9 cellular contexts compared by ENCODE assay signal in the genomic region with DNA sequence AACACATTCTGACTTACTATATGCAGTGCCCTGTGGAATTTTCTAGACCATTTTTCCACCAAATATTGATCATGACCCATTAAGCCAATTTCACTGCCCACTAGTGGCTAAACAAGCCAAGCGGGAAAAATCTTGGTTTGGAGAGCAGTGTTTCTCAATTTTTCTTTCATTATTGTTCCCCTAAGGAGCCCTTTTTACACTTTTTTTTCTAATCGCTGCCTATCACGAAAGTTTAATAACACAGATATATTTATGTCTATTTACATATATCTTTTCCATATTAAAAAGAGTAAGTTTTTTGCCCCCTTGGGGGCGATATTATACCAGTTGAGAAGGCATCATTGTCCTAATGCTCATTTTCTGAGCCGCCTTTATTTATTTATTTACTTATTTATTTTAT. TPM values are rescaled to one million over a fixed set of nuclear protein-coding genes. Genes with fewer than 3 reads are reported as not detected.
DNase-seq lines count a peak whose midpoint lies in the region; ATAC-seq, FAIRE-seq and TF ChIP-seq lines count a peak whose summit lies in the region.
"Had no signal": no experiment of that assay in that cellular context is flagged by ENCODE, and none has a peak within 500 bp of the region (broad histone marks: within the 10 kb centered on the region; RNA-seq: fewer than 3 reads in every experiment).

No MANE protein-coding gene starts in this region.

- H3K4me1 ChIP-seq in Karpas-422 (ENCODE audit: low read length), result peaks cover 5% of the 10 kb centered on the region

- no peak overlapping the region for H3K4me2 ChIP-seq in Karpas-422 (ENCODE audit: low read depth, low read length, poor library complexity, severe bottlenecking)

- H3K4me3 Mint-ChIP-seq in nephron progenitor cell, result no peak overlapping the region
- no peak overlapping the region for H3K4me3 Mint-ChIP-seq in stimulated activated naive B cell treated with anti-CD40 and anti-IgM and Interleukin-4, amounts not matched to agents 10 μg/mL and 1 μg/mL and 100 μg/mL, for 72 hours

- H3K9ac ChIP-seq in Karpas-422 (ENCODE audit: low read length), result no peak overlapping the region

- peaks cover 45% of the 10 kb centered on the region for H3K27me3 Mint-ChIP-seq in nephron progenitor cell (ENCODE audit: low read depth, poor library complexity)
- peaks cover 0 to 5% of the 10 kb centered on the region in 2 donors for H3K27me3 Mint-ChIP-seq in stimulated activated naive B cell treated with anti-CD40 and anti-IgM and Interleukin-4, amounts not matched to agents 10 μg/mL and 1 μg/mL and 100 μg/mL, for 72 hours

- no peaks in the 10 kb centered on the region for H3K36me3 Mint-ChIP-seq in nephron progenitor cell (ENCODE audit: low read depth)
- H3K36me3 Mint-ChIP-seq in stimulated activated naive B cell treated with anti-CD40 and anti-IgM and Interleukin-4, amounts not matched to agents 10 μg/mL and 1 μg/mL and 100 μg/mL, for 72 hours, result no peaks in the 10 kb centered on the region

- no peaks in the 10 kb centered on the region for H3K9me3 ChIP-seq in Karpas-422 (ENCODE audit: low read length)

- no peaks in the 10 kb centered on the region for H3K36me3 ChIP-seq in Karpas-422 (ENCODE audit: insufficient read depth, low read length)

- ATAC-seq in stimulated activated naive B cell treated with anti-CD40 and anti-IgM and Interleukin-4, amounts not matched to agents 10 μg/mL and 1 μg/mL and 100 μg/mL, for 72 hours (replicated peaks), result no peak
- ATAC-seq in HG02840 (IDR thresholded peaks at IDR 0.05; ENCODE audit: low FRiP score, unreplicated experiment), result no peak

- H3K4me3 ChIP-seq in Karpas-422 (ENCODE audit: low read length) (no peak overlapping the region), cardiac fibroblast (replicated peaks in 1 of 2; ENCODE audit: low read depth in 2 of 2, low read length in 2 of 2) (no peak overlapping the region)

- peaks cover 5% of the 10 kb centered on the region for H3K4me1 Mint-ChIP-seq in nephron progenitor cell
- peaks cover 2 to 6% of the 10 kb centered on the region in 2 donors for H3K4me1 Mint-ChIP-seq in stimulated activated naive B cell treated with anti-CD40 and anti-IgM and Interleukin-4, amounts not matched to agents 10 μg/mL and 1 μg/mL and 100 μg/mL, for 72 hours

- H3K79me2 ChIP-seq in Karpas-422 (ENCODE audit: low read length), result no peaks in the 10 kb centered on the region

- no peak overlapping the region for H3K27ac Mint-ChIP-seq in nephron progenitor cell
- H3K27ac Mint-ChIP-seq in stimulated activated naive B cell treated with anti-CD40 and anti-IgM and Interleukin-4, amounts not matched to agents 10 μg/mL and 1 μg/mL and 100 μg/mL, for 72 hours, result no peak overlapping the region

- no peak for DNase-seq in D721Med (ENCODE audit: insufficient read length, low spot score)
- peak; percentile 72 for DNase-seq in Karpas-422
- peak; percentile 69 to 70 for DNase-seq in cardiac fibroblast (ENCODE audit: low read depth in 2 of 2)
- DNase-seq in nephron progenitor cell, result no peak
- DNase-seq in stimulated activated naive B cell treated with anti-CD40 and anti-IgM and Interleukin-4, amounts not matched to agents 10 μg/mL and 1 μg/mL and 100 μg/mL, for 72 hours, result no peak
- no peak for DNase-seq in activated CD4-positive, alpha-beta T cell treated with anti-CD3 and anti-CD28 coated beads for 4 hours
- no peak for DNase-seq in stimulated activated CD4-positive, alpha-beta T cell treated with anti-CD3 and anti-CD28 coated beads, Interleukin-2, amount 100 ng/mL, for 24 hours
- DNase-seq: NCI-H1048 had no signal

- H3K27ac ChIP-seq in Karpas-422 (ENCODE audit: low read length), result no peak overlapping the region

- H2AFZ ChIP-seq in Karpas-422 (ENCODE audit: low read length), result no peak overlapping the region

- H3K9me3 Mint-ChIP-seq in nephron progenitor cell, result no peaks in the 10 kb centered on the region
- H3K9me3 Mint-ChIP-seq in stimulated activated naive B cell treated with anti-CD40 and anti-IgM and Interleukin-4, amounts not matched to agents 10 μg/mL and 1 μg/mL and 100 μg/mL, for 72 hours, result no peaks in the 10 kb centered on the region

- H4K20me1 ChIP-seq in Karpas-422 (ENCODE audit: insufficient read depth, low read depth, low read length), result no peaks in the 10 kb centered on the region

- peak; percentile 38 for TF ChIP-seq CTCF in D721Med (IDR thresholded peaks at IDR 0.05; ENCODE audit: insufficient read depth, missing control alignments)
- TF ChIP-seq CTCF in cardiac fibroblast (IDR thresholded peaks at IDR 0.05; ENCODE audit: low read depth, low read length), result peak; percentile 30
- peak; percentile 41 for TF ChIP-seq CTCF in nephron progenitor cell (IDR thresholded peaks at IDR 0.05)

- no peak for FAIRE-seq in D721Med (lab: Jason Lieb, UNC)

- no peaks in the 10 kb centered on the region for H3K9me2 ChIP-seq in Karpas-422 (replicated peaks; ENCODE audit: insufficient read depth, low read length)

- H3K27me3 ChIP-seq in Karpas-422 (ENCODE audit: low read length), result no peaks in the 10 kb centered on the region

RNA-seq across cellular contexts. Expression of gene TLCD3B, which starts 10.8 kb away (rescaled TPM):
- total RNA-seq in Karpas-422 (2014; rRNA removed; shearing (Covaris generic); ENCODE audit: low replicate concordance), result 1.0 TPM in 1 of 2 replicates, not detected in the other

RNA-seq across cellular contexts. Expression of gene C16orf92, which starts 18.8 kb away (rescaled TPM):
- not detected in 2 replicates for total RNA-seq in Karpas-422 (2014; rRNA removed; shearing (Covaris generic); ENCODE audit: low replicate concordance)

RNA-seq across cellular contexts. Expression of gene ALDOA, which starts 23.7 kb away (rescaled TPM):
- total RNA-seq in Karpas-422 (2014; rRNA removed; shearing (Covaris generic); ENCODE audit: low replicate concordance), result 1,486 and 1,797 TPM in 2 replicates

RNA-seq across cellular contexts. Expression of gene DOC2A, which starts 31.0 kb away (rescaled TPM):
- total RNA-seq in Karpas-422 (2014; rRNA removed; shearing (Covaris generic); ENCODE audit: low replicate concordance), result not detected in 2 replicates

RNA-seq across cellular contexts. Expression of gene PPP4C, which starts 34.0 kb away (rescaled TPM):
- 103 and 154 TPM in 2 replicates for total RNA-seq in Karpas-422 (2014; rRNA removed; shearing (Covaris generic); ENCODE audit: low replicate concordance)

Comparison
In these comparisons a context has a peak if more than half of its experiments do, and no peak if none do; other contexts are left out.
1. DNase-seq: peak in Karpas-422 (single experiment) and cardiac fibroblast (2 of 2); none in D721Med (single experiment), nephron progenitor cell (single experiment), stimulated activated naive B cell treated with anti-CD40 and anti-IgM and Interleukin-4, amounts not matched to agents 10 μg/mL and 1 μg/mL and 100 μg/mL, for 72 hours (single experiment), activated CD4-positive, alpha-beta T cell treated with anti-CD3 and anti-CD28 coated beads for 4 hours (0 of 2) and stimulated activated CD4-positive, alpha-beta T cell treated with anti-CD3 and anti-CD28 coated beads, Interleukin-2, amount 100 ng/mL, for 24 hours (0 of 2).
2. Peak in every context shown above with its lines, with median percentiles within 50 percentile points of each other: CTCF ChIP-seq.